ENCODE assay signal across 25 cellular contexts in genomic region chr7:69994907-69995542, GRCh38.
DNase-seq lines count a peak whose midpoint lies in the region; ATAC-seq and TF ChIP-seq lines count a peak whose summit lies in the region.
"Had no signal": no experiment of that assay in that cellular context is flagged by ENCODE, and none has a peak within 500 bp of the region (broad histone marks: within the 10 kb centered on the region; RNA-seq: fewer than 3 reads in every experiment).

No MANE protein-coding gene starts in this region.

- no peaks in the 10 kb centered on the region for H3K9me3 Mint-ChIP-seq in mesothelial cell of epicardium
- H3K9me3 Mint-ChIP-seq: naive B cell; stimulated activated naive CD8-positive, alpha-beta T cell treated with anti-CD3 and anti-CD28 coated beads, Interleukin-15, amount 100 ng/mL, for 72 hours; T-helper 1 cell treated with Interleukin-12 subunit alpha and Interleukin-12 subunit beta and Interleukin-4 antibody, amounts not matched to agents 30 μg/mL and 1 μg/mL, for 36 hours had no signal

- peaks cover 41% of the 10 kb centered on the region for H3K4me1 Mint-ChIP-seq in mesothelial cell of epicardium
- H3K4me1 Mint-ChIP-seq: activated CD4-positive, alpha-beta T cell treated with anti-CD3 and anti-CD28 coated beads for 36 hours; endodermal cell; stimulated activated naive CD8-positive, alpha-beta T cell treated with anti-CD3 and anti-CD28 coated beads, Interleukin-15, amount 100 ng/mL, for 72 hours had no signal

- no peak overlapping the region for H3K4me2 ChIP-seq in neuronal stem cell (ENCODE audit: insufficient read depth, low read length, poor library complexity, severe bottlenecking)
- H3K4me2 ChIP-seq: hepatocyte had no signal

- no peaks in the 10 kb centered on the region for H3K79me1 ChIP-seq in neuronal stem cell (ENCODE audit: low read depth, low read length)

- H2AFZ ChIP-seq in neuronal stem cell (ENCODE audit: low read length), result no peak overlapping the region
- H2AFZ ChIP-seq: hepatocyte had no signal

- H3K4me3 ChIP-seq in HEK293 (ENCODE audit: low read depth, low read length), result no peak overlapping the region
- H3K4me3 ChIP-seq in neuronal stem cell (ENCODE audit: low read length in 2 of 2), result no peak overlapping the region
- H3K4me3 ChIP-seq: esophagus squamous epithelium, HAP-1, hepatocyte, tibial artery had no signal

- no peaks in the 10 kb centered on the region for H3K27me3 ChIP-seq in neuronal stem cell (ENCODE audit: control insufficient read depth in 3 of 3, insufficient read depth in 3 of 3, low read depth in 1 of 3, low read length in 3 of 3)
- H3K27me3 ChIP-seq: esophagus squamous epithelium, hepatocyte, tibial artery had no signal

- no peak overlapping the region for H2AK5ac ChIP-seq in neuronal stem cell (ENCODE audit: low read depth, low read length)

- no peaks in the 10 kb centered on the region for H3K36me3 ChIP-seq in HEK293 (ENCODE audit: control insufficient read depth in 2 of 2, insufficient read depth in 1 of 2, low read length in 2 of 2)
- no peaks in the 10 kb centered on the region for H3K36me3 ChIP-seq in neuronal stem cell (replicated peaks in 1 of 2; ENCODE audit: control insufficient read depth in 2 of 2, insufficient read depth in 2 of 2, low read length in 2 of 2)
- H3K36me3 ChIP-seq: esophagus squamous epithelium, HAP-1, tibial artery had no signal

- H3K4me1 ChIP-seq in HEK293 (ENCODE audit: control insufficient read depth, insufficient read depth, low read length) (peaks cover 7% of the 10 kb centered on the region), neuronal stem cell (ENCODE audit: control insufficient read depth in 2 of 2, insufficient read depth in 1 of 2, low read depth in 1 of 2, low read length in 2 of 2) (peaks cover 2% of the 10 kb centered on the region in 2 donors)
- H3K4me1 ChIP-seq: esophagus squamous epithelium, tibial artery had no signal

- no peak overlapping the region for H2BK5ac ChIP-seq in neuronal stem cell (ENCODE audit: low read length)

- H2BK12ac ChIP-seq in neuronal stem cell (ENCODE audit: low read length), result no peak overlapping the region

- no CpG with 5 or more reads among the region's 7 CpGs for WGBS in neuronal stem cell (ENCODE audit: extremely low coverage in 2 of 2, insufficient read length in 2 of 2, insufficient replicate concordance in 1 of 2), 2 donors

- CTCF ChIA-PET in HEK293 (lab: Yijun Ruan, JAX), result no interaction called here

- no peak overlapping the region for H4K91ac ChIP-seq in neuronal stem cell (ENCODE audit: low read depth, low read length, poor library complexity)

- no peak overlapping the region for H3K4ac ChIP-seq in neuronal stem cell (ENCODE audit: low read length)

- no peak overlapping the region for H2BK15ac ChIP-seq in neuronal stem cell (ENCODE audit: low read length)

- peak; percentile 29 for DNase-seq in NCI-H146 (lab: John Stamatoyannopoulos, UW)
- DNase-seq in NCI-H748 (lab: John Stamatoyannopoulos, UW; ENCODE audit: unreplicated experiment), result peak; percentile 62
- no peak for DNase-seq in mesothelial cell of epicardium (ENCODE audit: low spot score in 2 of 2, unreplicated experiment in 2 of 2)
- DNase-seq in neuronal stem cell (ENCODE audit: low spot score), result no peak
- DNase-seq: activated CD4-positive, alpha-beta T cell treated with anti-CD3 and anti-CD28 coated beads for 36 hours; activated naive CD4-positive, alpha-beta T cell treated with Interleukin-2 at 50 U/mL for 16 hours; activated T-cell treated with anti-CD3 and anti-CD28 coated beads, Interleukin-2, amount 50 U/mL, for 48 hours; Calu3; endodermal cell; esophagus squamous epithelium; left colon; naive B cell; NCI-H1694 treated with DMSO at 0.1 percent for 48 hours; NCI-H524; RPMI8226; stimulated activated CD4-positive, alpha-beta T cell treated with anti-CD3 and anti-CD28 coated beads, Interleukin-15, amount 100 ng/mL, for 24 hours; stimulated activated naive CD8-positive, alpha-beta T cell treated with anti-CD3 and anti-CD28 coated beads, Interleukin-15, amount 100 ng/mL, for 72 hours; tibial artery had no signal

- no peak overlapping the region for H3K23ac ChIP-seq in neuronal stem cell (ENCODE audit: low read depth, low read length, poor library complexity)

- H3K27ac Mint-ChIP-seq in mesothelial cell of epicardium, result peak overlapping the region; percentile 47
- H3K27ac Mint-ChIP-seq: activated CD4-positive, alpha-beta T cell treated with anti-CD3 and anti-CD28 coated beads for 36 hours; stimulated activated naive CD8-positive, alpha-beta T cell treated with anti-CD3 and anti-CD28 coated beads, Interleukin-15, amount 100 ng/mL, for 72 hours; T-helper 1 cell treated with Interleukin-12 subunit alpha and Interleukin-12 subunit beta and Interleukin-4 antibody, amounts not matched to agents 30 μg/mL and 1 μg/mL, for 36 hours had no signal

- no peak overlapping the region for H3K4me3 Mint-ChIP-seq in mesothelial cell of epicardium
- H3K4me3 Mint-ChIP-seq: activated CD4-positive, alpha-beta T cell treated with anti-CD3 and anti-CD28 coated beads for 36 hours; endodermal cell; naive B cell; stimulated activated naive CD8-positive, alpha-beta T cell treated with anti-CD3 and anti-CD28 coated beads, Interleukin-15, amount 100 ng/mL, for 72 hours; T-helper 1 cell treated with Interleukin-12 subunit alpha and Interleukin-12 subunit beta and Interleukin-4 antibody, amounts not matched to agents 30 μg/mL and 1 μg/mL, for 36 hours had no signal

- H4K8ac ChIP-seq in neuronal stem cell (ENCODE audit: low read depth, low read length), result no peak overlapping the region

- no peak overlapping the region for H3K14ac ChIP-seq in neuronal stem cell (ENCODE audit: low read length)

- H3K36me3 Mint-ChIP-seq in mesothelial cell of epicardium, result no peaks in the 10 kb centered on the region
- H3K36me3 Mint-ChIP-seq: naive B cell had no signal

- TF ChIP-seq CTCF in HEK293 (tag by site-specific recombination; IDR thresholded peaks at IDR 0.05), result no peak
- TF ChIP-seq CTCF in mesothelial cell of epicardium (IDR thresholded peaks at IDR 0.05; ENCODE audit: unreplicated experiment), result no peak

- no peak for ATAC-seq in HG02610 (IDR thresholded peaks at IDR 0.05; ENCODE audit: unreplicated experiment)
- ATAC-seq in HG03439 (IDR thresholded peaks at IDR 0.05; ENCODE audit: unreplicated experiment), result no peak
- ATAC-seq: activated CD4-positive, alpha-beta T cell treated with anti-CD3 and anti-CD28 coated beads for 36 hours; left colon; stimulated activated naive CD8-positive, alpha-beta T cell treated with anti-CD3 and anti-CD28 coated beads, Interleukin-15, amount 100 ng/mL, for 72 hours had no signal

- H3K18ac ChIP-seq in neuronal stem cell (ENCODE audit: low read length), result no peak overlapping the region

- H3K27ac ChIP-seq in HEK293 (ENCODE audit: extremely low read depth, low read depth, low read length) (no peak overlapping the region), neuronal stem cell (replicated peaks; ENCODE audit: low read length) (no peak overlapping the region)
- H3K27ac ChIP-seq: C4-2B, esophagus squamous epithelium, hepatocyte, tibial artery had no signal

- H2BK120ac ChIP-seq in neuronal stem cell (ENCODE audit: low read depth, low read length), result no peak overlapping the region

- no peak overlapping the region for H3K9ac ChIP-seq in neuronal stem cell (ENCODE audit: low read depth, low read length, poor library complexity)

- POLR2A ChIA-PET in HEK293 (lab: Yijun Ruan, JAX), result no interaction called here

- H3K9me3 ChIP-seq in HEK293 (ENCODE audit: control insufficient read depth, insufficient read depth, low read depth, low read length) (no peaks in the 10 kb centered on the region), neuronal stem cell (replicated peaks in 1 of 2; ENCODE audit: control insufficient read depth in 2 of 2, insufficient read depth in 1 of 2, low read depth in 1 of 2, low read length in 2 of 2) (peaks cover 0 to 3% of the 10 kb centered on the region in 2 donors)
- H3K9me3 ChIP-seq: esophagus squamous epithelium, HAP-1, tibial artery had no signal

- no peaks in the 10 kb centered on the region for H3K27me3 Mint-ChIP-seq in mesothelial cell of epicardium (ENCODE audit: low read depth)
- H3K27me3 Mint-ChIP-seq: activated CD4-positive, alpha-beta T cell treated with anti-CD3 and anti-CD28 coated beads for 36 hours; naive B cell had no signal

TF ChIP-seq in HEK293, 187 proteins besides CTCF, POLR2A, EP300 and RAD21:
- TF ChIP-seq SCRT2 (tag by site-specific recombination; IDR thresholded peaks at IDR 0.05) (peak; percentile 69), SCRT1 (tag by site-specific recombination; IDR thresholded peaks at IDR 0.05; ENCODE audit: borderline replicate concordance) (peak; percentile 66; the same call in 1 of the 2 replicates), ZNF792 (tag by site-specific recombination; IDR thresholded peaks at IDR 0.05) (no peak), ZNF426 (tag by site-specific recombination; IDR thresholded peaks at IDR 0.05) (no peak), ZNF354C (tag by site-specific recombination; IDR thresholded peaks at IDR 0.05; ENCODE audit: borderline replicate concordance, low read depth) (no peak)

Comparison
In these comparisons a context has a peak if more than half of its experiments do, and no peak if none do; other contexts are left out.
1. DNase-seq: peak in NCI-H146 (single experiment) and NCI-H748 (single experiment); none in mesothelial cell of epicardium (0 of 2) and neuronal stem cell (single experiment).